1 cellular context compared by ENCODE assay signal in the genomic region with DNA sequence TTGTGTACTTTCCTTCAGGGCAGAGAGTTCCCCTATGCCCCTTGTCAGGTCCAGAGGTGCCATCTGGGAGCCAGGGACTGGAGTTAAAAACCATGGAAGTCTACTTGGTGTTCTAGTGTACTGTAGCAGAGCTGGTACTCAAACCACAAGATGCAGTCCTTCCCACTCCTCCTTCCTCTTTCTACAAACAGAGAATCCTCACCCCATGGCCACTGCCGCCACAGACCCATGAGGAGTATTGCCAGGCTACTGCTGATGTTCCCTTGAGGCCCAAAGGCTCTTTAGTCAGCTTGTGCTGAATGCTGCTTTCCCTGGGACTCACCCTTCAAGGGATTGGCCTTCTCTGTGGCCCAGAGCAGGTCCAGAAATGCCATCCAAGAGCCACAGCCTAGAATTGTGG.
TF ChIP-seq lines count a peak whose summit lies in the region.

No MANE protein-coding gene starts in this region.

TF ChIP-seq in WTC11, 78 proteins besides CTCF, POLR2A, EP300 and RAD21 (continued from another document):
- TF ChIP-seq ATF2 (CRISPR knock-in tag; IDR thresholded peaks at IDR 0.05; ENCODE audit: borderline replicate concordance, low read depth) (no peak), OVOL2 (CRISPR knock-in tag; IDR thresholded peaks at IDR 0.05; ENCODE audit: borderline replicate concordance) (no peak), ZNF671 (CRISPR knock-in tag; IDR thresholded peaks at IDR 0.05) (no peak), HMGA2 (CRISPR knock-in tag; IDR thresholded peaks at IDR 0.05) (no peak), ETV6 (CRISPR knock-in tag; IDR thresholded peaks at IDR 0.05) (no peak), ZNF416 (CRISPR knock-in tag; IDR thresholded peaks at IDR 0.05) (no peak), FOXP1 (CRISPR knock-in tag; IDR thresholded peaks at IDR 0.05; ENCODE audit: borderline replicate concordance) (no peak), NR2C2 (CRISPR knock-in tag; IDR thresholded peaks at IDR 0.05) (no peak), ATF1 (CRISPR knock-in tag; IDR thresholded peaks at IDR 0.05) (no peak), TCF7 (CRISPR knock-in tag; IDR thresholded peaks at IDR 0.05; ENCODE audit: low read depth) (no peak)
- TF ChIP-seq, protein P1, sequence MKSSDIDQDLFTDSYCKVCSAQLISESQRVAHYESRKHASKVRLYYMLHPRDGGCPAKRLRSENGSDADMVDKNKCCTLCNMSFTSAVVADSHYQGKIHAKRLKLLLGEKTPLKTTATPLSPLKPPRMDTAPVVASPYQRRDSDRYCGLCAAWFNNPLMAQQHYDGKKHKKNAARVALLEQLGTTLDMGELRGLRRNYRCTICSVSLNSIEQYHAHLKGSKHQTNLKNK (CRISPR knock-in tag; IDR thresholded peaks at IDR 0.05), result no peak
- TF ChIP-seq, protein P2, sequence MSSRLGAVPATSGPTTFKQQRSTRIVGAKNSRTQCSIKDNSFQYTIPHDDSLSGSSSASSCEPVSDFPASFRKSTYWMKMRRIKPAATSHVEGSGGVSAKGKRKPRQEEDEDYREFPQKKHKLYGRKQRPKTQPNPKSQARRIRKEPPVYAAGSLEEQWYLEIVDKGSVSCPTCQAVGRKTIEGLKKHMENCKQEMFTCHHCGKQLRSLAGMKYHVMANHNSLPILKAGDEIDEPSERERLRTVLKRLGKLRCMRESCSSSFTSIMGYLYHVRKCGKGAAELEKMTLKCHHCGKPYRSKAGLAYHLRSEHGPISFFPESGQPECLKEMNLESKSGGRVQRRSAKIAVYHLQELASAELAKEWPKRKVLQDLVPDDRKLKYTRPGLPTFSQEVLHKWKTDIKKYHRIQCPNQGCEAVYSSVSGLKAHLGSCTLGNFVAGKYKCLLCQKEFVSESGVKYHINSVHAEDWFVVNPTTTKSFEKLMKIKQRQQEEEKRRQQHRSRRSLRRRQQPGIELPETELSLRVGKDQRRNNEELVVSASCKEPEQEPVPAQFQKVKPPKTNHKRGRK (CRISPR knock-in tag; IDR thresholded peaks at IDR 0.05; ENCODE audit: borderline replicate concordance), result no peak
